ENCODE assay signal across 30 cellular contexts in the genomic region with DNA sequence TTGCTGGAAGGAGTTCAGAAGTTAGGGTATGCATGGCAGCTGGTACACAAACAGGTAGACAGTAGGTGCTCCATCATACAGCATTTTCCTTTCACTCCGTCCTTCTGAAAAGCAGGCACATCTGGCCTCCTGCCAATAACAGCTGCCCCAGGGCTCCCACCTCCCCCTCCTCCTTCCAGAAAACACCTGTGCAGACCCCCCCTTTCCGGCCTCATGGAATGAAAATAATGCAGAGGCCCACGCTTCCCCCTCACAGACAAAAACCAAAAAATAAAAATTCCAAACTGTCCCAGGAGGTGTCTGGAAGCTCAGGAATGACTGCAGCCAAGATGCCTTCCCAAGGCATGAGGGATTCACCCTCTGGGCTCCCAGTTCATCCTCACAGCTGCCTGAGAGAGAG.
"Had no signal": no experiment of that assay in that cellular context is flagged by ENCODE, and none has a peak within 500 bp of the region (broad histone marks: within the 10 kb centered on the region; RNA-seq: fewer than 3 reads in every experiment).

No MANE protein-coding gene starts in this region.

- H3K36me3 Mint-ChIP-seq: natural killer cell treated with Interleukin-12 subunit alpha and Interleukin-12 subunit beta and Interleukin-15 and Interleukin-18, amount 100 ng/mL, for 72 hours; stimulated activated effector memory CD8-positive, alpha-beta T cell treated with anti-CD3 and anti-CD28 coated beads, Interleukin-12 subunit alpha, Interleukin-12 subunit beta, amount 100 ng/mL, for 72 hours; type B pancreatic cell had no signal

- H3K4me1 Mint-ChIP-seq: activated CD4-positive, alpha-beta memory T cell treated with anti-CD3 and anti-CD28 coated beads, Interleukin-2, amount 10 ng/mL, durations not matched to agents 7 days and 5 days; activated naive CD4-positive, alpha-beta T cell treated with anti-CD3 and anti-CD28 coated beads, Interleukin-2, amount 50 U/mL, for 24 hours; activated naive CD8-positive, alpha-beta T cell treated with anti-CD3 and anti-CD28 coated beads, Interleukin-2, amount 50 U/mL, for 24 hours; central memory CD8-positive, alpha-beta T cell; stimulated activated effector memory CD8-positive, alpha-beta T cell treated with anti-CD3 and anti-CD28 coated beads, Interleukin-12 subunit alpha, Interleukin-12 subunit beta, amount 100 ng/mL, for 72 hours had no signal

- H3K36me3 ChIP-seq: esophagus muscularis mucosa, heart left ventricle, left ventricle myocardium inferior, right lobe of liver, thoracic aorta, vagina had no signal

- DNase-seq: activated CD4-positive, alpha-beta memory T cell treated with anti-CD3 and anti-CD28 coated beads, Interleukin-2, amount 10 ng/mL, durations not matched to agents 7 days and 5 days; activated CD4-positive, alpha-beta T cell treated with anti-CD3 and anti-CD28 coated beads for 1 hour; activated CD4-positive, alpha-beta T cell treated with anti-CD3 and anti-CD28 coated beads, Interleukin-2, amount 10 ng/mL, durations not matched to agents 7 days and 5 days; activated CD8-positive, alpha-beta memory T cell treated with anti-CD3 and anti-CD28 coated beads, Interleukin-2, amount 50 U/mL, for 48 hours; activated gamma-delta T cell; activated naive CD8-positive, alpha-beta T cell treated with anti-CD3 and anti-CD28 coated beads, Interleukin-2, amount 50 U/mL, for 24 hours; activated T-cell treated with anti-CD3 and anti-CD28 coated beads, Interleukin-2, amount 50 U/mL, for 24 hours; dermis blood vessel endothelial cell; effector CD4-positive, alpha-beta T cell; foreskin keratinocyte; heart left ventricle; hypothalamus; left ventricle myocardium inferior; mesendoderm; mucosa of descending colon; right lobe of liver; stimulated activated CD4-positive, alpha-beta T cell treated with anti-CD3 and anti-CD28 coated beads, Interleukin-4, amount 100 ng/mL, for 24 hours; T-helper 17 cell had no signal

- H3K9me3 ChIP-seq: esophagus muscularis mucosa, mucosa of descending colon, right lobe of liver, thoracic aorta, vagina had no signal

- H3K4me1 ChIP-seq: right lobe of liver had no signal

- H3K27ac ChIP-seq: esophagus muscularis mucosa, foreskin keratinocyte, heart left ventricle, left ventricle myocardium inferior, right lobe of liver, skin epidermis, thoracic aorta, vagina had no signal

- H3K27ac Mint-ChIP-seq: activated CD4-positive, alpha-beta memory T cell treated with anti-CD3 and anti-CD28 coated beads, Interleukin-2, amount 10 ng/mL, durations not matched to agents 7 days and 5 days; activated CD4-positive, alpha-beta T cell treated with anti-CD3 and anti-CD28 coated beads, Interleukin-2, amount 10 ng/mL, durations not matched to agents 7 days and 5 days; activated naive CD4-positive, alpha-beta T cell treated with anti-CD3 and anti-CD28 coated beads, Interleukin-2, amount 50 U/mL, for 24 hours; activated naive CD8-positive, alpha-beta T cell treated with anti-CD3 and anti-CD28 coated beads, Interleukin-2, amount 50 U/mL, for 24 hours; activated T-cell treated with anti-CD3 and anti-CD28 coated beads, Interleukin-2, amount 50 U/mL, for 24 hours; natural killer cell treated with Interleukin-12 subunit alpha and Interleukin-12 subunit beta and Interleukin-15 and Interleukin-18, amount 100 ng/mL, for 72 hours; progenitor cell of endocrine pancreas; stimulated activated effector memory CD8-positive, alpha-beta T cell treated with anti-CD3 and anti-CD28 coated beads, Interleukin-12 subunit alpha, Interleukin-12 subunit beta, amount 100 ng/mL, for 72 hours; stimulated activated naive CD8-positive, alpha-beta T cell treated with anti-CD3 and anti-CD28 coated beads, Interleukin-15, Interleukin-2, amounts not matched to agents 100 ng/mL and 50 ng/mL, for 24 hours; T-helper 17 cell; type B pancreatic cell had no signal

- H3K4me3 ChIP-seq: esophagus muscularis mucosa, heart left ventricle, left ventricle myocardium inferior, lung, mucosa of descending colon, right lobe of liver, skin epidermis, thoracic aorta, vagina had no signal

- H3K9me3 Mint-ChIP-seq: activated CD4-positive, alpha-beta memory T cell treated with anti-CD3 and anti-CD28 coated beads, Interleukin-2, amount 10 ng/mL, durations not matched to agents 7 days and 5 days; activated CD4-positive, alpha-beta T cell treated with anti-CD3 and anti-CD28 coated beads, Interleukin-2, amount 10 ng/mL, durations not matched to agents 7 days and 5 days; activated naive CD4-positive, alpha-beta T cell treated with anti-CD3 and anti-CD28 coated beads, Interleukin-2, amount 50 U/mL, for 24 hours; activated naive CD8-positive, alpha-beta T cell treated with anti-CD3 and anti-CD28 coated beads, Interleukin-2, amount 50 U/mL, for 24 hours; activated T-cell treated with anti-CD3 and anti-CD28 coated beads, Interleukin-2, amount 50 U/mL, for 24 hours; central memory CD8-positive, alpha-beta T cell; natural killer cell treated with Interleukin-12 subunit alpha and Interleukin-12 subunit beta and Interleukin-15 and Interleukin-18, amount 100 ng/mL, for 72 hours; stimulated activated effector memory CD8-positive, alpha-beta T cell treated with anti-CD3 and anti-CD28 coated beads, Interleukin-12 subunit alpha, Interleukin-12 subunit beta, amount 100 ng/mL, for 72 hours; stimulated activated naive CD8-positive, alpha-beta T cell treated with anti-CD3 and anti-CD28 coated beads, Interleukin-15, Interleukin-2, amounts not matched to agents 100 ng/mL and 50 ng/mL, for 24 hours; type B pancreatic cell had no signal

- H3K27me3 ChIP-seq: vagina had no signal

- H3K4me3 Mint-ChIP-seq: activated CD4-positive, alpha-beta memory T cell treated with anti-CD3 and anti-CD28 coated beads, Interleukin-2, amount 10 ng/mL, durations not matched to agents 7 days and 5 days; activated CD4-positive, alpha-beta T cell treated with anti-CD3 and anti-CD28 coated beads, Interleukin-2, amount 10 ng/mL, durations not matched to agents 7 days and 5 days; activated naive CD4-positive, alpha-beta T cell treated with anti-CD3 and anti-CD28 coated beads, Interleukin-2, amount 50 U/mL, for 24 hours; activated naive CD8-positive, alpha-beta T cell treated with anti-CD3 and anti-CD28 coated beads, Interleukin-2, amount 50 U/mL, for 24 hours; activated T-cell treated with anti-CD3 and anti-CD28 coated beads, Interleukin-2, amount 50 U/mL, for 24 hours; central memory CD8-positive, alpha-beta T cell; natural killer cell treated with Interleukin-12 subunit alpha and Interleukin-12 subunit beta and Interleukin-15 and Interleukin-18, amount 100 ng/mL, for 72 hours; stimulated activated effector memory CD8-positive, alpha-beta T cell treated with anti-CD3 and anti-CD28 coated beads, Interleukin-12 subunit alpha, Interleukin-12 subunit beta, amount 100 ng/mL, for 72 hours; stimulated activated naive CD8-positive, alpha-beta T cell treated with anti-CD3 and anti-CD28 coated beads, Interleukin-15, Interleukin-2, amounts not matched to agents 100 ng/mL and 50 ng/mL, for 24 hours; T-helper 17 cell; type B pancreatic cell had no signal
